ENCODE assay signal across 21 cellular contexts in genomic region chr14:73116079-73116665, GRCh38. TPM values are rescaled to one million over a fixed set of nuclear protein-coding genes. Genes with fewer than 3 reads are reported as not detected.
DNase-seq lines count a peak whose midpoint lies in the region; ATAC-seq and TF ChIP-seq lines count a peak whose summit lies in the region.
"Had no signal": no experiment of that assay in that cellular context is flagged by ENCODE, and none has a peak within 500 bp of the region (broad histone marks: within the 10 kb centered on the region; RNA-seq: fewer than 3 reads in every experiment).

No MANE protein-coding gene starts in this region.

- no peak overlapping the region for H3K4me3 ChIP-seq in CD4-positive, alpha-beta memory T cell (ENCODE audit: low read length in 2 of 2)
- H3K4me3 ChIP-seq in coronary artery: no peak overlapping the region
- H3K4me3 ChIP-seq: pancreas, stomach had no signal

- CTCF ChIA-PET in CD4-positive, alpha-beta memory T cell (lab: Charles Lee; ENCODE audit: partially characterized antibody): no interaction called here

- H3K9me3 Mint-ChIP-seq in T-helper 2 cell treated with Interferon-gamma antibody and Interleukin-4, amounts not matched to agents 5 μg/mL and 100 μg/mL, for 36 hours: no peaks in the 10 kb centered on the region
- no peaks in the 10 kb centered on the region for H3K9me3 Mint-ChIP-seq in CD4-positive, alpha-beta memory T cell
- no peaks in the 10 kb centered on the region for H3K9me3 Mint-ChIP-seq in activated naive CD8-positive, alpha-beta T cell (ENCODE audit: low read depth)
- no peaks in the 10 kb centered on the region for H3K9me3 Mint-ChIP-seq in naive thymus-derived CD8-positive, alpha-beta T cell
- H3K9me3 Mint-ChIP-seq: T-cell had no signal

- no peaks in the 10 kb centered on the region for H3K27me3 ChIP-seq in CD4-positive, alpha-beta memory T cell (ENCODE audit: insufficient read depth, low read length)
- H3K27me3 ChIP-seq: pancreas, stomach had no signal

- ATAC-seq in naive thymus-derived CD8-positive, alpha-beta T cell: no peak
- ATAC-seq in GM21723 (IDR thresholded peaks at IDR 0.05; ENCODE audit: unreplicated experiment): no peak
- ATAC-seq: left ventricle myocardium superior, pancreas, Right ventricle myocardium inferior, T-cell had no signal

- intact Hi-C loops in CD4-positive, alpha-beta memory T cell (cut with micrococcal nuclease): no loop called here

- H3K9me3 ChIP-seq in CD4-positive, alpha-beta memory T cell (ENCODE audit: control insufficient read depth in 1 of 2, low read length in 2 of 2): no peaks in the 10 kb centered on the region
- H3K9me3 ChIP-seq: pancreas, stomach had no signal

- no peaks in the 10 kb centered on the region for H3K27me3 Mint-ChIP-seq in T-helper 2 cell treated with Interferon-gamma antibody and Interleukin-4, amounts not matched to agents 5 μg/mL and 100 μg/mL, for 36 hours (ENCODE audit: low read depth)
- no peaks in the 10 kb centered on the region for H3K27me3 Mint-ChIP-seq in CD4-positive, alpha-beta memory T cell
- no peaks in the 10 kb centered on the region for H3K27me3 Mint-ChIP-seq in activated naive CD8-positive, alpha-beta T cell
- H3K27me3 Mint-ChIP-seq in naive thymus-derived CD8-positive, alpha-beta T cell: no peaks in the 10 kb centered on the region
- H3K27me3 Mint-ChIP-seq: B cell, T-cell had no signal

- peak overlapping the region; percentile 15 for H3K27ac Mint-ChIP-seq in T-helper 2 cell treated with Interferon-gamma antibody and Interleukin-4, amounts not matched to agents 5 μg/mL and 100 μg/mL, for 36 hours
- peak overlapping the region in 6 of 7 donors; percentile 24 to 70 (median 50) for H3K27ac Mint-ChIP-seq in CD4-positive, alpha-beta memory T cell
- peak overlapping the region; percentile 30 for H3K27ac Mint-ChIP-seq in activated naive CD8-positive, alpha-beta T cell
- H3K27ac Mint-ChIP-seq in naive thymus-derived CD8-positive, alpha-beta T cell: peak overlapping the region; percentile 17 to 82 (median 49)
- H3K27ac Mint-ChIP-seq: B cell had no signal

- H3K4me1 ChIP-seq in CD4-positive, alpha-beta memory T cell (ENCODE audit: insufficient read depth, low read length): no peaks in the 10 kb centered on the region
- H3K4me1 ChIP-seq: pancreas, stomach had no signal

- H3K27ac ChIP-seq in CD4-positive, alpha-beta memory T cell (ENCODE audit: low read depth, low read length): no peak overlapping the region
- no peak overlapping the region for H3K27ac ChIP-seq in coronary artery
- H3K27ac ChIP-seq: pancreas, stomach, WERI-Rb-1 had no signal

- DNase-seq in T-helper 2 cell treated with Interferon-gamma antibody and Interleukin-4, amounts not matched to agents 5 μg/mL and 100 μg/mL, for 36 hours (ENCODE audit: low spot score): no peak
- DNase-seq in T-helper 2 cell: no peak
- DNase-seq in CD4-positive, alpha-beta memory T cell: no peak
- DNase-seq in naive thymus-derived CD8-positive, alpha-beta T cell: no peak
- no peak for DNase-seq in coronary artery (ENCODE audit: low spot score)
- no peak for DNase-seq in NCI-H524 (lab: John Stamatoyannopoulos, UW)
- DNase-seq: 8988T; activated effector memory CD4-positive, alpha-beta T cell treated with anti-CD3 and anti-CD28 coated beads, Interleukin-2, amount 50 U/mL, for 16 hours; head of caudate nucleus; left ventricle myocardium superior; NCI-H1105 treated with DMSO at 0.1 percent for 48 hours; NCI-H526 treated with DMSO at 0.1 percent for 48 hours; pancreas; stimulated activated CD4-positive, alpha-beta T cell treated with anti-CD3 and anti-CD28 coated beads, Interleukin-1b, Interleukin-23, amount 100 ng/mL, for 48 hours; stomach; T-cell; WERI-Rb-1 had no signal

- no peaks in the 10 kb centered on the region for H3K4me1 Mint-ChIP-seq in T-helper 2 cell treated with Interferon-gamma antibody and Interleukin-4, amounts not matched to agents 5 μg/mL and 100 μg/mL, for 36 hours (ENCODE audit: low read depth)
- H3K4me1 Mint-ChIP-seq in CD4-positive, alpha-beta memory T cell: peaks cover 5 to 15% (median 6%) of the 10 kb centered on the region in 4 donors
- peaks cover 18% of the 10 kb centered on the region for H3K4me1 Mint-ChIP-seq in activated naive CD8-positive, alpha-beta T cell (ENCODE audit: low read depth)
- peaks cover 4 to 10% (median 7%) of the 10 kb centered on the region in 4 donors for H3K4me1 Mint-ChIP-seq in naive thymus-derived CD8-positive, alpha-beta T cell
- H3K4me1 Mint-ChIP-seq: B cell had no signal

- TF ChIP-seq CTCF in coronary artery (IDR thresholded peaks at IDR 0.05): no peak

- H3K4me3 Mint-ChIP-seq in T-helper 2 cell treated with Interferon-gamma antibody and Interleukin-4, amounts not matched to agents 5 μg/mL and 100 μg/mL, for 36 hours: no peak overlapping the region
- H3K4me3 Mint-ChIP-seq in CD4-positive, alpha-beta memory T cell: no peak overlapping the region
- H3K4me3 Mint-ChIP-seq in activated naive CD8-positive, alpha-beta T cell: no peak overlapping the region
- no peak overlapping the region for H3K4me3 Mint-ChIP-seq in naive thymus-derived CD8-positive, alpha-beta T cell
- H3K4me3 Mint-ChIP-seq: B cell, T-cell had no signal

- POLR2A ChIA-PET in CD4-positive, alpha-beta memory T cell (lab: Charles Lee; ENCODE audit: partially characterized antibody): no interaction called here
- POLR2A ChIA-PET in naive thymus-derived CD8-positive, alpha-beta T cell (lab: Charles Lee): interaction anchor here (1.0 kb wide), 1 partner anchor 25 kb away, joined by 3 read pairs; no protein-coding TSS in a partner anchor

- peaks cover 58% of the 10 kb centered on the region for H3K36me3 ChIP-seq in CD4-positive, alpha-beta memory T cell (ENCODE audit: insufficient read depth, low read length)

- H3K36me3 Mint-ChIP-seq in T-helper 2 cell treated with Interferon-gamma antibody and Interleukin-4, amounts not matched to agents 5 μg/mL and 100 μg/mL, for 36 hours (ENCODE audit: low read depth): peaks cover 57% of the 10 kb centered on the region
- peaks cover 54 to 74% of the 10 kb centered on the region in 2 donors for H3K36me3 Mint-ChIP-seq in CD4-positive, alpha-beta memory T cell
- H3K36me3 Mint-ChIP-seq in activated naive CD8-positive, alpha-beta T cell: peaks cover 15% of the 10 kb centered on the region
- peaks cover 0 to 92% (median 15%) of the 10 kb centered on the region in 3 donors for H3K36me3 Mint-ChIP-seq in naive thymus-derived CD8-positive, alpha-beta T cell

RNA-seq across cellular contexts. Expression of gene PSEN1, which starts 20.1 kb away (rescaled TPM):
- 10 to 100 TPM; 47.4 to 51.7 TPM for total RNA-seq in CD4-positive, alpha-beta memory T cell
- polyA plus RNA-seq in CD4-positive, alpha-beta memory T cell: 10 to 100 TPM; 36.0 to 36.2 TPM
- 10 to 100 TPM; 36.8 to 46.3 TPM for total RNA-seq in naive thymus-derived CD8-positive, alpha-beta T cell
- 10 to 100 TPM; 14.7 to 26.1 (median 20.6) TPM for polyA plus RNA-seq in naive thymus-derived CD8-positive, alpha-beta T cell

RNA-seq across cellular contexts. Expression of gene RBM25, which starts 57.8 kb away (rescaled TPM):
- 100 to 1,000 TPM; 143 to 149 TPM for total RNA-seq in CD4-positive, alpha-beta memory T cell
- 10 to 100 TPM; 28.1 to 63.5 TPM for polyA plus RNA-seq in CD4-positive, alpha-beta memory T cell
- total RNA-seq in naive thymus-derived CD8-positive, alpha-beta T cell: 100 to 1,000 TPM; 161 to 168 TPM
- 10 to 100 TPM; 40.7 to 64.8 (median 42.6) TPM for polyA plus RNA-seq in naive thymus-derived CD8-positive, alpha-beta T cell
